ENCODE assay signal across 8 cellular contexts in genomic region chr2:131092409-131093065, GRCh38. TPM values are rescaled to one million over a fixed set of nuclear protein-coding genes. Genes with fewer than 3 reads are reported as not detected.
DNase-seq lines count a peak whose midpoint lies in the region; ATAC-seq and TF ChIP-seq lines count a peak whose summit lies in the region.

No MANE protein-coding gene starts in this region.

- H3K4me1 ChIP-seq in MM.1S (ENCODE audit: low read length): peaks cover 3% of the 10 kb centered on the region; the same call in 1 of the 2 replicates
- H3K4me1 ChIP-seq in breast epithelium: no peaks in the 10 kb centered on the region
- peaks cover 20% of the 10 kb centered on the region for H3K4me1 ChIP-seq in mononuclear cell (ENCODE audit: insufficient read depth, low read length)

- no peak for DNase-seq in CD4-positive, alpha-beta T cell
- no peak for DNase-seq in MM.1S
- peak in 1 of 2 donors; percentile 32 for DNase-seq in breast epithelium (ENCODE audit: low spot score in 2 of 2)
- DNase-seq in NCI-H226: no peak
- DNase-seq in NCI-H128 (lab: John Stamatoyannopoulos, UW; ENCODE audit: unreplicated experiment): no peak

- H3F3A ChIP-seq in MM.1S (ENCODE audit: insufficient read depth, low read length): peaks cover 17% of the 10 kb centered on the region; the same call in 1 of the 2 replicates

- H3K36me3 ChIP-seq in MM.1S (replicated peaks; ENCODE audit: insufficient read depth, low read length) (no peaks in the 10 kb centered on the region; the same call in 1 of the 2 replicates), breast epithelium (no peaks in the 10 kb centered on the region)

- peak overlapping the region; percentile 57 for H3K9ac ChIP-seq in MM.1S (ENCODE audit: low read length)

- TF ChIP-seq POLR2A in breast epithelium (IDR thresholded peaks at IDR 0.05): no peak

- H3K4me3 Mint-ChIP-seq in CD4-positive, alpha-beta T cell: peak overlapping the region; percentile 91

- no peaks in the 10 kb centered on the region for H3K9me3 ChIP-seq in CD4-positive, alpha-beta T cell (ENCODE audit: control insufficient read depth, low read length)
- H3K9me3 ChIP-seq in MM.1S (replicated peaks; ENCODE audit: insufficient read depth, low read length): no peaks in the 10 kb centered on the region
- H3K9me3 ChIP-seq in breast epithelium: no peaks in the 10 kb centered on the region
- no peaks in the 10 kb centered on the region for H3K9me3 ChIP-seq in mononuclear cell (ENCODE audit: low read depth, low read length)

- peak overlapping the region; percentile 51 for H3K4me2 ChIP-seq in MM.1S (ENCODE audit: low read depth, low read length)

- POLR2A ChIA-PET in CD4-positive, alpha-beta T cell (lab: Charles Lee): interaction anchor here (0.7 to 5.1 kb wide), 16 partner anchors 8 to 750 kb away, joined by 3 to 83 read pairs (median 6); partner anchors contain the start of genes GPR148, IMP4 and PLEKHB2

- peak overlapping the region; percentile 46 for H3K27ac ChIP-seq in CD4-positive, alpha-beta T cell (ENCODE audit: low read depth, low read length)
- peak overlapping the region; percentile 42; the same call in 1 of the 2 replicates for H3K27ac ChIP-seq in MM.1S (ENCODE audit: low read length)
- peak overlapping the region; percentile 97 to 98 for H3K27ac ChIP-seq in breast epithelium

- H3K27ac Mint-ChIP-seq in CD4-positive, alpha-beta T cell: peak overlapping the region; percentile 93

- CTCF ChIA-PET in CD4-positive, alpha-beta T cell (lab: Charles Lee): interaction anchor here (1.6 to 1.9 kb wide), 2 partner anchors 12 to 61 kb away, joined by 7 to 8 read pairs; partner anchors contain the start of gene PLEKHB2

- H3K9me3 Mint-ChIP-seq in CD4-positive, alpha-beta T cell: no peaks in the 10 kb centered on the region

- no peak for ATAC-seq in CD4-positive, alpha-beta T cell (ENCODE audit: poor library complexity)
- ATAC-seq in HG02571 (IDR thresholded peaks at IDR 0.05; ENCODE audit: unreplicated experiment) (no peak), GM18870 (IDR thresholded peaks at IDR 0.05; ENCODE audit: unreplicated experiment) (no peak)

- H3K36me3 Mint-ChIP-seq in CD4-positive, alpha-beta T cell (ENCODE audit: low read depth): peaks cover 42% of the 10 kb centered on the region

- H3K4me3 ChIP-seq in MM.1S (ENCODE audit: low read length) (peak overlapping the region; percentile 60), breast epithelium (peak overlapping the region; percentile 67 to 86 (median 82)), mononuclear cell (ENCODE audit: low read length) (peak overlapping the region; percentile 99)

- H2AFZ ChIP-seq in MM.1S (ENCODE audit: low read length): no peak overlapping the region

- no peaks in the 10 kb centered on the region for H3K27me3 ChIP-seq in CD4-positive, alpha-beta T cell (ENCODE audit: control insufficient read depth, insufficient read depth, low read length)
- H3K27me3 ChIP-seq in MM.1S (replicated peaks; ENCODE audit: insufficient read depth, low read length): no peaks in the 10 kb centered on the region
- no peaks in the 10 kb centered on the region for H3K27me3 ChIP-seq in breast epithelium
- no peaks in the 10 kb centered on the region for H3K27me3 ChIP-seq in mononuclear cell (ENCODE audit: insufficient read depth, low read length)

- H3K27me3 Mint-ChIP-seq in CD4-positive, alpha-beta T cell: no peaks in the 10 kb centered on the region

- TF ChIP-seq CTCF in CD4-positive, alpha-beta T cell (IDR thresholded peaks at IDR 0.05): no peak
- TF ChIP-seq CTCF in MM.1S (IDR thresholded peaks at IDR 0.05; ENCODE audit: low read length) (no peak), breast epithelium (IDR thresholded peaks at IDR 0.05) (no peak)

- H3K79me2 ChIP-seq in MM.1S (ENCODE audit: low read length): peaks cover 53% of the 10 kb centered on the region

- no peaks in the 10 kb centered on the region for H3K9me2 ChIP-seq in MM.1S (replicated peaks; ENCODE audit: insufficient read depth, low read length)

- intact Hi-C loops in CD4-positive, alpha-beta T cell (cut with DNase I, micrococcal nuclease): loop anchor here (1.0 to 5.0 kb wide), 4 partner anchors 12 to 910 kb away; partner anchors contain the start of genes GPR148 (in 1 of the 2), MZT2A (in 1 of the 2), MZT2B (in 1 of the 2) and SMPD4 (in 1 of the 2)
- intact Hi-C loops in breast epithelium (cut with DNase I; ENCODE audit: low total_unique reads): no loop called here

- H3K4me1 Mint-ChIP-seq in CD4-positive, alpha-beta T cell (ENCODE audit: low read depth): peaks cover 38% of the 10 kb centered on the region

- H4K20me1 ChIP-seq in MM.1S (ENCODE audit: insufficient read depth, low read length): no peaks in the 10 kb centered on the region; the same call in 1 of the 2 replicates

RNA-seq across cellular contexts. Expression of gene FAM168B, which starts 0.7 kb away (rescaled TPM):
- total RNA-seq in CD4-positive, alpha-beta T cell: 10 to 100 TPM; 74.1 to 76.4 TPM
- total RNA-seq in breast epithelium (100 to 1,000 TPM in 2 of 3 donors, 10 to 100 TPM in 1; 69.2 to 122 (median 111) TPM), mononuclear cell (68.5 TPM)

RNA-seq across cellular contexts. Expression of gene PLEKHB2, which starts 12.6 kb away (rescaled TPM):
- total RNA-seq in CD4-positive, alpha-beta T cell: 10 to 100 TPM; 66.9 to 71.7 TPM
- 10 to 100 TPM; 47.4 to 75.4 (median 73.6) TPM for total RNA-seq in breast epithelium
- 105 TPM for total RNA-seq in mononuclear cell

Comparison
In these comparisons a context has a peak if more than half of its experiments do, and no peak if none do; other contexts are left out.
1. H3K27ac ChIP-seq: peak in every context shown above with its lines; median percentile 98 in breast epithelium; 46 in CD4-positive, alpha-beta T cell; 42 in MM.1S.